In the genomic region with DNA sequence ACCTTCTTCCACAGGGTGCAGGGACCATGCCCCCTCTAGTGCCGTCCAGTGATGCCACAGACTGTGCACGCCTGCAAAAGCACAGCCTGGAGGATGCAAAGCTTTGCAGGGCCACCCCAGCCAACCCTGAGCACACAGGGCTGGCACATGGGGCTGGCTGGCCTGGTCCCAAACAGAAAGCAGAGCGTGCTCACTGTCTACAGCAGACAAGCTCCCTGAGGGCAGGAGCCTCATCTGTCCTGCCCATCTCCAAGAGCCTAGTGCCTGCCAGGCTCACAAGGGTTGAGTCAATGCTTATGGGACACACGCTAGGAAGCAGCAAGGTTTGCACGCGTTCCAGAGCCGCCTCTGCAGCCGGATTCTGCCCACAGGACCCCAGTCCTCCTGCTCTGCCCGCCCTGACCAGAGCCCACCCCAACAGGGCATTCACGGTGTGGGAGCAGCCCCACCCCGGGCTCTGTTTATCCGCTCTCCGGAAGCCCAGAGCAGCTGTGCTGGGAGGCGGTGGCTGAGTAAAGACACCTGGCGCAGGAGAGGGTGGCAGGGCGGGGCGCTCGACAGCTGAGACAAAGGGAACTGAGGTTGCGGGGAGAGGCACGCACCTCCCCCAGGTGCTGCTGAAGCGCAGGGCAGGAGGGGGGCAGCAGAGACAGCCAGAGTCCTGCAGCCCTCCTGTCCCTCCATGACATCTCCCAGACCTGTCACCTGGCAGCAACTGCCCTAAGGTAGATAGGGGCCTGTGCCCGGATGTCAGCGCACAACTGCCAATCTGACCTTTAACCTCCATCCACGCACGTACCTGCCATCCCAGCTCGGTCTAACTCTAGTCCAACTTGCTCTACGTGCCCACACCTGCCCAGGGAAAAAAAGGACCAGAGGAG, we compare ENCODE assay signal across 9 cellular contexts. TPM values are rescaled to one million over a fixed set of nuclear protein-coding genes. Genes with fewer than 3 reads are reported as not detected.
DNase-seq lines count a peak whose midpoint lies in the region; ATAC-seq and TF ChIP-seq lines count a peak whose summit lies in the region.
"Had no signal": no experiment of that assay in that cellular context is flagged by ENCODE, and none has a peak within 500 bp of the region (broad histone marks: within the 10 kb centered on the region; RNA-seq: fewer than 3 reads in every experiment).

No MANE protein-coding gene starts in this region.

- H3K36me3 Mint-ChIP-seq in activated CD4-positive, alpha-beta T cell treated with anti-CD3 and anti-CD28 coated beads, Interleukin-2, amount 10 ng/mL, durations not matched to agents 7 days and 5 days (ENCODE audit: low read depth) = no peaks in the 10 kb centered on the region

- H3K4me1 ChIP-seq in OCI-LY3 (ENCODE audit: low read length) (peaks cover 22% of the 10 kb centered on the region), gastroesophageal sphincter (peaks cover 0 to 97% (median 45%) of the 10 kb centered on the region in 3 donors), suprapubic skin (peaks cover 38% of the 10 kb centered on the region), HAP-1 (peaks cover 28% of the 10 kb centered on the region)

- peak overlapping the region; percentile 88 for H3K27ac Mint-ChIP-seq in activated CD4-positive, alpha-beta T cell treated with anti-CD3 and anti-CD28 coated beads, Interleukin-2, amount 10 ng/mL, durations not matched to agents 7 days and 5 days

- in situ Hi-C loops in HAP-1 (cut with MboI; ENCODE audit: low sequenced_read_pairs) = no loop called here

- H4K20me1 ChIP-seq in OCI-LY3 (ENCODE audit: insufficient read depth, low read length) = no peaks in the 10 kb centered on the region; the same call in 1 of the 2 replicates

- TF ChIP-seq CTCF in OCI-LY3 (IDR thresholded peaks at IDR 0.05; ENCODE audit: low read depth, low read length) (no peak), gastroesophageal sphincter (IDR thresholded peaks at IDR 0.05) (no peak), suprapubic skin (IDR thresholded peaks at IDR 0.05) (no peak)

- H2AFZ ChIP-seq in OCI-LY3 (ENCODE audit: low read depth, low read length) = no peak overlapping the region

- H3K27ac ChIP-seq in OCI-LY3 (ENCODE audit: low read length) (no peak overlapping the region), gastroesophageal sphincter (peak overlapping the region in 3 of 4 donors; percentile 85 to 89 (median 86)), suprapubic skin (no peak overlapping the region)

- H3K4me3 ChIP-seq in OCI-LY3 (ENCODE audit: low read length) (peak overlapping the region; percentile 84), gastroesophageal sphincter (peak overlapping the region in 1 of 2 donors; percentile 70), suprapubic skin (peak overlapping the region; percentile 49), HAP-1 (no peak overlapping the region)

- CTCF ChIA-PET in activated CD4-positive, alpha-beta T cell treated with anti-CD3 and anti-CD28 coated beads, Interleukin-2, amount 10 ng/mL, durations not matched to agents 7 days and 5 days (lab: Charles Lee) = interaction anchor here (0.6 to 1.8 kb wide), 4 partner anchors 12 to 979 kb away, joined by 3 to 5 read pairs (median 4); no protein-coding TSS in a partner anchor

- H3K27me3 Mint-ChIP-seq in activated CD4-positive, alpha-beta T cell treated with anti-CD3 and anti-CD28 coated beads, Interleukin-2, amount 10 ng/mL, durations not matched to agents 7 days and 5 days = peaks cover 22% of the 10 kb centered on the region

- H3K9me3 Mint-ChIP-seq in activated CD4-positive, alpha-beta T cell treated with anti-CD3 and anti-CD28 coated beads, Interleukin-2, amount 10 ng/mL, durations not matched to agents 7 days and 5 days = no peaks in the 10 kb centered on the region

- TF ChIP-seq EP300 in gastroesophageal sphincter (IDR thresholded peaks at IDR 0.05) (no peak), suprapubic skin (IDR thresholded peaks at IDR 0.05) (no peak)

- H3K4me2 ChIP-seq in OCI-LY3 (ENCODE audit: low read length) = peak overlapping the region; percentile 98

- H3K4me3 Mint-ChIP-seq in activated CD4-positive, alpha-beta T cell treated with anti-CD3 and anti-CD28 coated beads, Interleukin-2, amount 10 ng/mL, durations not matched to agents 7 days and 5 days = peak overlapping the region; percentile 79

- H3K27me3 ChIP-seq in OCI-LY3 (ENCODE audit: low read depth, low read length) = no peaks in the 10 kb centered on the region
- H3K27me3 ChIP-seq in gastroesophageal sphincter = peaks cover 38% of the 10 kb centered on the region
- peaks cover 77% of the 10 kb centered on the region for H3K27me3 ChIP-seq in suprapubic skin
- no peaks in the 10 kb centered on the region for H3K27me3 ChIP-seq in HAP-1 (ENCODE audit: low read depth)

- peaks cover 4% of the 10 kb centered on the region; the same call in 1 of the 2 replicates for H3K79me2 ChIP-seq in OCI-LY3 (ENCODE audit: low read length)

- POLR2A ChIA-PET in activated CD4-positive, alpha-beta T cell treated with anti-CD3 and anti-CD28 coated beads, Interleukin-2, amount 10 ng/mL, durations not matched to agents 7 days and 5 days (lab: Charles Lee) = no interaction called here

- H3K36me3 ChIP-seq in OCI-LY3 (replicated peaks; ENCODE audit: low read depth, low read length) = no peaks in the 10 kb centered on the region
- no peaks in the 10 kb centered on the region for H3K36me3 ChIP-seq in gastroesophageal sphincter
- H3K36me3 ChIP-seq in suprapubic skin = no peaks in the 10 kb centered on the region
- H3K36me3 ChIP-seq in HAP-1 (replicated peaks) = no peaks in the 10 kb centered on the region; the same call in none of the 2 replicates

- no peak for ATAC-seq in gastroesophageal sphincter

- H3K4me1 Mint-ChIP-seq in activated CD4-positive, alpha-beta T cell treated with anti-CD3 and anti-CD28 coated beads, Interleukin-2, amount 10 ng/mL, durations not matched to agents 7 days and 5 days = peaks cover 40% of the 10 kb centered on the region

- WGBS in gastroesophageal sphincter (ENCODE audit: low coverage in 1 of 2), 2 donors = 40% methylated on average over 3 of the region's 27 CpGs; no CpG with 5 or more reads in 1 of the 2 donors
- WGBS in suprapubic skin = 20% methylated on average over 5 of the region's 27 CpGs

- peak overlapping the region; percentile 73; the same call in 1 of the 2 replicates for H3K9ac ChIP-seq in OCI-LY3 (ENCODE audit: low read length)

- TF ChIP-seq POLR2A in gastroesophageal sphincter (IDR thresholded peaks at IDR 0.05) (no peak), suprapubic skin (IDR thresholded peaks at IDR 0.05) (no peak)

- H3K9me3 ChIP-seq in OCI-LY3 (ENCODE audit: insufficient read depth, low read length) (no peaks in the 10 kb centered on the region), gastroesophageal sphincter (no peaks in the 10 kb centered on the region), suprapubic skin (no peaks in the 10 kb centered on the region), HAP-1 (no peaks in the 10 kb centered on the region)

- peak; percentile 33 for DNase-seq in activated CD4-positive, alpha-beta T cell treated with anti-CD3 and anti-CD28 coated beads, Interleukin-2, amount 10 ng/mL, durations not matched to agents 7 days and 5 days
- no peak for DNase-seq in activated CD4-positive, alpha-beta T cell treated with anti-CD3 and anti-CD28 coated beads for 48 hours
- no peak for DNase-seq in suprapubic skin (ENCODE audit: low spot score in 2 of 2)
- no peak for DNase-seq in HAP-1 (ENCODE audit: low spot score in 2 of 2)
- no peak for DNase-seq in cerebellar nuclear complex (lab: John Stamatoyannopoulos, UW)
- DNase-seq in amygdala (lab: John Stamatoyannopoulos, UW) = no peak

RNA-seq across cellular contexts. Expression of gene KCNH2, which starts 4.3 kb away (rescaled TPM):
- total RNA-seq in activated CD4-positive, alpha-beta T cell treated with anti-CD3 and anti-CD28 coated beads, Interleukin-2, amount 10 ng/mL, durations not matched to agents 7 days and 5 days = under 1 TPM; 0.27 to 0.30 TPM
- total RNA-seq in gastroesophageal sphincter (10 to 100 TPM; 26.6 to 63.8 (median 36.3) TPM), suprapubic skin (under 1 TPM in 1 of 4 donors, not detected in 3; 0.70 TPM)

RNA-seq across cellular contexts. Expression of gene NOS3, which starts 17.0 kb away (rescaled TPM):
- 10 to 100 TPM; 21.6 to 22.3 TPM for total RNA-seq in activated CD4-positive, alpha-beta T cell treated with anti-CD3 and anti-CD28 coated beads, Interleukin-2, amount 10 ng/mL, durations not matched to agents 7 days and 5 days
- total RNA-seq in gastroesophageal sphincter = 10 to 100 TPM in 2 of 4 donors, 1 to 10 TPM in 2; 6.8 to 29.4 (median 13.5) TPM
- total RNA-seq in suprapubic skin = 10 to 100 TPM in 1 of 4 donors, 1 to 10 TPM in 3; 2.6 to 10.9 (median 6.8) TPM

RNA-seq across cellular contexts. Expression of gene ATG9B, which starts 50.5 kb away (rescaled TPM):
- total RNA-seq in activated CD4-positive, alpha-beta T cell treated with anti-CD3 and anti-CD28 coated beads, Interleukin-2, amount 10 ng/mL, durations not matched to agents 7 days and 5 days = 10 to 100 TPM; 12.1 to 12.3 TPM
- total RNA-seq in gastroesophageal sphincter = under 1 TPM in 2 of 4 donors, not detected in 2; 0.15 to 0.31 TPM
- total RNA-seq in suprapubic skin = 100 to 1,000 TPM in 2 of 4 donors, 10 to 100 TPM in 2; 27.0 to 195 (median 122) TPM
- total RNA-seq: HT1080 had no signal

RNA-seq across cellular contexts. Expression of gene ABCB8, which starts 54.4 kb away (rescaled TPM):
- total RNA-seq in activated CD4-positive, alpha-beta T cell treated with anti-CD3 and anti-CD28 coated beads, Interleukin-2, amount 10 ng/mL, durations not matched to agents 7 days and 5 days = 10 to 100 TPM; 57.5 to 67.8 TPM
- total RNA-seq in gastroesophageal sphincter = 10 to 100 TPM; 13.2 to 33.0 (median 18.8) TPM
- total RNA-seq in suprapubic skin = 10 to 100 TPM; 29.5 to 42.3 (median 31.9) TPM

Comparison
In these comparisons a context has a peak if more than half of its experiments do, and no peak if none do; other contexts are left out.
1. H3K27ac ChIP-seq: peak in gastroesophageal sphincter (3 of 4); none in OCI-LY3 (single experiment) and suprapubic skin (single experiment).
2. RNA of gene KCNH2, which starts 4.3 kb away (total RNA-seq): 26.6 to 63.8 TPM in gastroesophageal sphincter; 0.27 to 0.30 TPM in activated CD4-positive, alpha-beta T cell treated with anti-CD3 and anti-CD28 coated beads, Interleukin-2, amount 10 ng/mL, durations not matched to agents 7 days and 5 days and 0.70 TPM in suprapubic skin; every median in the first group is over 10 times any median in the second.
3. RNA of gene ATG9B, which starts 50.5 kb away (total RNA-seq): 27.0 to 195 TPM in suprapubic skin and 12.1 to 12.3 TPM in activated CD4-positive, alpha-beta T cell treated with anti-CD3 and anti-CD28 coated beads, Interleukin-2, amount 10 ng/mL, durations not matched to agents 7 days and 5 days; 0.15 to 0.31 TPM in gastroesophageal sphincter; every median in the first group is over 10 times any median in the second.